In the genomic region with DNA sequence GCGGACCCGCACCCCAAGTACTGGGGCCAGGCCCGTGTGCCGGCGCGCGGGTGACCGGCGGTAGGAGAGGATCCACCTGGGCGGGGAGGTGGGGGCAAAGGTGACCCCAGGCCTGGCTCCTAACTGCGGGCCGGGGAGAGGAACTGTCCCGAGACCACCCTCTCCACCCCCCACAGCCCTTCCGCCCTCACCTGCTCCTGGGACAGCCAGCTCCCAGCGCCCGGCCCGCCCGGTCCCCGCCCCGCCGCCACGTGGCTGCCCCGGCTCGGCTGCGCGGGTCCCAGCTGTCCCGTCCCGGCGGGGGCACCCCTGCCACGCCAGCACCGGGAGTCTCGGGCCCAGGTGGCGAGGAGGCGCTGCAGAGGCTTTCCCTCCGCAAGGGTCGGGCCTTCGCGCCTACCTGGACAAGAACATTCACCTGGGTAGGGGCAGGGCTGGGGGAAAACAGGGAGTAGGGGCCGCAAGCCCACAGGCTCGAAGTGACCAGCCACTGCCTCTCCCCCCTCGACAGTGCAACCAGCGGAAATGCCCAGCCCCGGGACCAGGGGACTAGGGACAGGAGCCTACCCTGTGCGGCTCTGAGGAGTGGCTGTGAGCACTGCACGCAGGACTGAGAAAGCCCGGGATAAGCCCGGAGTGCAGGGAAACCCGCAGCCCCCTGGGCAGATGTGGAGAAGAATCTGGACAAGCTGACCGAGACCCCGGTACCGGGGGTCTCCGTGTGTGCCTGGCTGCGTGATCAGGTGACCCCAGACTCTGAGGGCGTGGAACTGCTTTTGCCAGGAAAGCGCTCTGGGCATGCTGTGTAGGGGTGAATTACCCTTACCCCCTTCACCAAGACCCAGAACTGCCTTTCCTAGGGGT, we compare ENCODE assay signal across 8 cellular contexts. TPM values are rescaled to one million over a fixed set of nuclear protein-coding genes. Genes with fewer than 3 reads are reported as not detected.
A peak's percentile ranks its signal among the peaks of the same experiment; 100 is the strongest.
DNase-seq lines count a peak whose midpoint lies in the region; ATAC-seq, FAIRE-seq and TF ChIP-seq lines count a peak whose summit lies in the region.

A gene with protein sequence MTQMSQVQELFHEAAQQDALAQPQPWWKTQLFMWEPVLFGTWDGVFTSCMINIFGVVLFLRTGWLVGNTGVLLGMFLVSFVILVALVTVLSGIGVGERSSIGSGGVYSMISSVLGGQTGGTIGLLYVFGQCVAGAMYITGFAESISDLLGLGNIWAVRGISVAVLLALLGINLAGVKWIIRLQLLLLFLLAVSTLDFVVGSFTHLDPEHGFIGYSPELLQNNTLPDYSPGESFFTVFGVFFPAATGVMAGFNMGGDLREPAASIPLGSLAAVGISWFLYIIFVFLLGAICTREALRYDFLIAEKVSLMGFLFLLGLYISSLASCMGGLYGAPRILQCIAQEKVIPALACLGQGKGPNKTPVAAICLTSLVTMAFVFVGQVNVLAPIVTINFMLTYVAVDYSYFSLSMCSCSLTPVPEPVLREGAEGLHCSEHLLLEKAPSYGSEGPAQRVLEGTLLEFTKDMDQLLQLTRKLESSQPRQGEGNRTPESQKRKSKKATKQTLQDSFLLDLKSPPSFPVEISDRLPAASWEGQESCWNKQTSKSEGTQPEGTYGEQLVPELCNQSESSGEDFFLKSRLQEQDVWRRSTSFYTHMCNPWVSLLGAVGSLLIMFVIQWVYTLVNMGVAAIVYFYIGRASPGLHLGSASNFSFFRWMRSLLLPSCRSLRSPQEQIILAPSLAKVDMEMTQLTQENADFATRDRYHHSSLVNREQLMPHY (minus strand): TSS at position 240 of the 864 bp plus-strand sequence. CDS start 1,399 bp downstream, outside the sequence.

- H3K27ac ChIP-seq in kidney (ENCODE audit: low read depth in 2 of 2, low read length in 2 of 2), result no peak within 1 kb of the TSS

- H3K36me3 ChIP-seq in adipocyte (ENCODE audit: control insufficient read depth, insufficient read depth, low read length, severe bottlenecking), result no peaks in the 10 kb centered on the region
- H3K36me3 ChIP-seq in kidney (ENCODE audit: control insufficient read depth in 1 of 2, insufficient read depth in 2 of 2, low read length in 2 of 2), result no peaks in the 10 kb centered on the region

- H3K27ac Mint-ChIP-seq in T-helper 1 cell treated with Interleukin-12 subunit alpha and Interleukin-12 subunit beta and Interleukin-4 antibody, amounts not matched to agents 30 μg/mL and 1 μg/mL, for 36 hours, result no peak within 1 kb of the TSS
- peak within 1 kb of the TSS in 1 of 2 donors; percentile 45 for H3K27ac Mint-ChIP-seq in stimulated activated naive CD8-positive, alpha-beta T cell treated with anti-CD3 and anti-CD28 coated beads, Interleukin-15, amount 100 ng/mL, for 72 hours
- no peak within 1 kb of the TSS for H3K27ac Mint-ChIP-seq in T-helper 2 cell treated with Interferon-gamma antibody and Interleukin-4, amounts not matched to agents 5 μg/mL and 100 μg/mL, for 36 hours

- no peak for TF ChIP-seq CTCF in kidney (IDR thresholded peaks at IDR 0.05; ENCODE audit: borderline replicate concordance, extremely low read depth, insufficient read depth)

- peak within 1 kb of the TSS; percentile 10 for H3K4me3 Mint-ChIP-seq in T-helper 1 cell treated with Interleukin-12 subunit alpha and Interleukin-12 subunit beta and Interleukin-4 antibody, amounts not matched to agents 30 μg/mL and 1 μg/mL, for 36 hours
- H3K4me3 Mint-ChIP-seq in stimulated activated naive CD8-positive, alpha-beta T cell treated with anti-CD3 and anti-CD28 coated beads, Interleukin-15, amount 100 ng/mL, for 72 hours, result peak within 1 kb of the TSS; percentile 44 to 62
- H3K4me3 Mint-ChIP-seq in T-helper 2 cell treated with Interferon-gamma antibody and Interleukin-4, amounts not matched to agents 5 μg/mL and 100 μg/mL, for 36 hours, result no peak within 1 kb of the TSS

- no peak for FAIRE-seq in kidney (lab: Jason Lieb, UNC)

- peaks cover 53% of the 10 kb centered on the region for H3K27me3 Mint-ChIP-seq in T-helper 1 cell treated with Interleukin-12 subunit alpha and Interleukin-12 subunit beta and Interleukin-4 antibody, amounts not matched to agents 30 μg/mL and 1 μg/mL, for 36 hours (ENCODE audit: low read depth)
- H3K27me3 Mint-ChIP-seq in stimulated activated naive CD8-positive, alpha-beta T cell treated with anti-CD3 and anti-CD28 coated beads, Interleukin-15, amount 100 ng/mL, for 72 hours, result peaks cover 67% of the 10 kb centered on the region
- peaks cover 56% of the 10 kb centered on the region for H3K27me3 Mint-ChIP-seq in T-helper 2 cell treated with Interferon-gamma antibody and Interleukin-4, amounts not matched to agents 5 μg/mL and 100 μg/mL, for 36 hours (ENCODE audit: low read depth)

- peak; percentile 55 for ATAC-seq in stimulated activated naive CD8-positive, alpha-beta T cell treated with anti-CD3 and anti-CD28 coated beads, Interleukin-15, amount 100 ng/mL, for 72 hours
- no peak for ATAC-seq in activated CD4-positive, CD25-positive, alpha-beta regulatory T cell treated with anti-CD3 and anti-CD28 coated beads, Interleukin-2, amount 50 U/mL, for 24 hours

- H3K9ac ChIP-seq in adipocyte (ENCODE audit: low read length) (no peak within 1 kb of the TSS), kidney (ENCODE audit: low read length in 2 of 2) (peak within 1 kb of the TSS in 1 of 2 donors; percentile 65)

- H3K4me3 ChIP-seq in adipocyte (ENCODE audit: low read length) (peak within 1 kb of the TSS; percentile 70), kidney (ENCODE audit: low read length in 2 of 2) (peak within 1 kb of the TSS; percentile 47 to 55)

- DNase-seq in T-helper 1 cell (no peak), adipocyte (ENCODE audit: low read depth) (no peak), kidney (peak; percentile 75), GDM1 (lab: John Stamatoyannopoulos, UW) (no peak)
- DNase-seq in stimulated activated naive CD8-positive, alpha-beta T cell treated with anti-CD3 and anti-CD28 coated beads, Interleukin-15, amount 100 ng/mL, for 72 hours, result no peak
- no peak for DNase-seq in T-helper 2 cell treated with Interferon-gamma antibody and Interleukin-4, amounts not matched to agents 5 μg/mL and 100 μg/mL, for 36 hours (ENCODE audit: low spot score)

- peaks cover 9% of the 10 kb centered on the region for H3K27me3 ChIP-seq in adipocyte (replicated peaks; ENCODE audit: control insufficient read depth, insufficient read depth, low read length)

- intact Hi-C loops in kidney (cut with DNase I), result no loop called here

- H3K36me3 Mint-ChIP-seq in T-helper 1 cell treated with Interleukin-12 subunit alpha and Interleukin-12 subunit beta and Interleukin-4 antibody, amounts not matched to agents 30 μg/mL and 1 μg/mL, for 36 hours (ENCODE audit: low read depth), result peaks cover 4% of the 10 kb centered on the region
- H3K36me3 Mint-ChIP-seq in T-helper 2 cell treated with Interferon-gamma antibody and Interleukin-4, amounts not matched to agents 5 μg/mL and 100 μg/mL, for 36 hours (ENCODE audit: low read depth), result no peaks in the 10 kb centered on the region

- H3K9me3 ChIP-seq in adipocyte (ENCODE audit: control insufficient read depth, low read length), result no peaks in the 10 kb centered on the region
- no peaks in the 10 kb centered on the region for H3K9me3 ChIP-seq in kidney (ENCODE audit: control insufficient read depth in 1 of 2, low read length in 2 of 2)

- H3K4me1 Mint-ChIP-seq in T-helper 1 cell treated with Interleukin-12 subunit alpha and Interleukin-12 subunit beta and Interleukin-4 antibody, amounts not matched to agents 30 μg/mL and 1 μg/mL, for 36 hours (ENCODE audit: low read depth), result peaks cover 12% of the 10 kb centered on the region
- H3K4me1 Mint-ChIP-seq in stimulated activated naive CD8-positive, alpha-beta T cell treated with anti-CD3 and anti-CD28 coated beads, Interleukin-15, amount 100 ng/mL, for 72 hours, result peaks cover 30% of the 10 kb centered on the region
- H3K4me1 Mint-ChIP-seq in T-helper 2 cell treated with Interferon-gamma antibody and Interleukin-4, amounts not matched to agents 5 μg/mL and 100 μg/mL, for 36 hours (ENCODE audit: low read depth), result peaks cover 9% of the 10 kb centered on the region

- no peaks in the 10 kb centered on the region for H3K4me1 ChIP-seq in adipocyte (ENCODE audit: control insufficient read depth, insufficient read depth, low read length)
- H3K4me1 ChIP-seq in kidney (ENCODE audit: control insufficient read depth in 1 of 2, insufficient read depth in 1 of 2, low read depth in 1 of 2, low read length in 2 of 2), result peaks cover 0 to 3% of the 10 kb centered on the region in 2 donors

- no peaks in the 10 kb centered on the region for H3K9me3 Mint-ChIP-seq in T-helper 1 cell treated with Interleukin-12 subunit alpha and Interleukin-12 subunit beta and Interleukin-4 antibody, amounts not matched to agents 30 μg/mL and 1 μg/mL, for 36 hours
- H3K9me3 Mint-ChIP-seq in stimulated activated naive CD8-positive, alpha-beta T cell treated with anti-CD3 and anti-CD28 coated beads, Interleukin-15, amount 100 ng/mL, for 72 hours, result no peaks in the 10 kb centered on the region
- no peaks in the 10 kb centered on the region for H3K9me3 Mint-ChIP-seq in T-helper 2 cell treated with Interferon-gamma antibody and Interleukin-4, amounts not matched to agents 5 μg/mL and 100 μg/mL, for 36 hours

RNA-seq across cellular contexts. Expression of the gene that starts here (rescaled TPM):
- 29.1 TPM for total RNA-seq in kidney
- 5.4 TPM for polyA plus RNA-seq in kidney (ENCODE audit: insufficient read depth, low read depth, low replicate concordance)
